19 cellular contexts compared by ENCODE assay signal in genomic region chr7:36182854-36183604, GRCh38. TPM values are rescaled to one million over a fixed set of nuclear protein-coding genes. Genes with fewer than 3 reads are reported as not detected.
DNase-seq lines count a peak whose midpoint lies in the region; ATAC-seq, FAIRE-seq and TF ChIP-seq lines count a peak whose summit lies in the region.
"Had no signal": no experiment of that assay in that cellular context is flagged by ENCODE, and none has a peak within 500 bp of the region (broad histone marks: within the 10 kb centered on the region; RNA-seq: fewer than 3 reads in every experiment).

No MANE protein-coding gene starts in this region.

- H3K27me3 ChIP-seq in K562 (ENCODE audit: control insufficient read depth in 2 of 2, insufficient read depth in 2 of 2, low read length in 2 of 2) (peaks cover 6 to 44% of the 10 kb centered on the region in 2 experiments; a peak in 4 of 5 replicates), subcutaneous abdominal adipose tissue (ENCODE audit: control insufficient read depth in 5 of 5, insufficient read depth in 4 of 5, low read length in 5 of 5) (no peaks in the 10 kb centered on the region)
- H3K27me3 ChIP-seq: BE2C, tibial artery had no signal

- no peak overlapping the region for H2AFZ ChIP-seq in K562 (ENCODE audit: low read depth, low read length)

- no peaks in the 10 kb centered on the region for H3K79me2 ChIP-seq in K562 (ENCODE audit: control insufficient read depth, insufficient read depth, low read length)

- CTCF ChIA-PET in K562 (lab: Yijun Ruan, JAX; ENCODE audit: low intra/inter-chr PET ratio), result no interaction called here

- H3K4me2 ChIP-seq in K562 (ENCODE audit: insufficient read depth, low read length), result no peak overlapping the region

- TF ChIP-seq CTCF in K562 (IDR thresholded peaks at IDR 0.05 in 2 of 3, conservative IDR thresholded peaks at IDR 0.05 in 1 of 3; ENCODE audit: insufficient read depth in 2 of 3, low read depth in 1 of 3, low read length in 3 of 3), result no peak

- ATAC-seq in Right ventricle myocardium superior (ENCODE audit: poor library complexity), result peak; percentile 22
- ATAC-seq in Right ventricle myocardium inferior, result no peak
- no peak for ATAC-seq in K562
- peak; percentile 88 for ATAC-seq in left lobe of liver
- ATAC-seq in esophagus mucosa, result no peak
- ATAC-seq: activated CD8-positive, alpha-beta T cell treated with anti-CD3 and anti-CD28 coated beads, Interleukin-2, amount 10 ng/mL, durations not matched to agents 7 days and 5 days; activated naive CD4-positive, alpha-beta T cell treated with anti-CD3 and anti-CD28 coated beads, Interleukin-2, amount 50 U/mL, for 72 hours; activated T-cell treated with anti-CD3 and anti-CD28 coated beads, Interleukin-2, amount 50 U/mL, for 72 hours; stimulated activated naive B cell treated with anti-CD40 and anti-IgM and Interleukin-4, amounts not matched to agents 10 μg/mL and 1 μg/mL and 100 μg/mL, for 72 hours had no signal

- BruUV-seq in K562 (replicated peaks; lab: Mats Ljungman, UMichigan), result no TSS peak

- H3K4me3 ChIP-seq in K562, result no peak overlapping the region
- peak overlapping the region in 1 of 5 donors; percentile 11 for H3K4me3 ChIP-seq in subcutaneous abdominal adipose tissue (ENCODE audit: low read depth in 1 of 5, low read length in 5 of 5)
- H3K4me3 ChIP-seq: tibial artery had no signal

- H3K9me3 ChIP-seq in K562 (replicated peaks; ENCODE audit: control insufficient read depth, insufficient read depth, low read depth, low read length) (no peaks in the 10 kb centered on the region), subcutaneous abdominal adipose tissue (ENCODE audit: control insufficient read depth in 5 of 5, low read length in 5 of 5) (no peaks in the 10 kb centered on the region)
- H3K9me3 ChIP-seq: BE2C, tibial artery had no signal

- no peaks in the 10 kb centered on the region for H3K9me1 ChIP-seq in K562 (ENCODE audit: control insufficient read depth, insufficient read depth, low read length)

- no peak for DNase-seq in Right ventricle myocardium superior
- no peak for DNase-seq in Right ventricle myocardium inferior (ENCODE audit: missing footprints)
- DNase-seq in K562 (ENCODE audit: extremely low read depth in 1 of 4, low spot score in 3 of 4), result no peak
- DNase-seq in left lobe of liver (ENCODE audit: low spot score), result peak; percentile 58
- DNase-seq in NOMO-1 treated with DMSO at 0.1 percent for 48 hours (lab: John Stamatoyannopoulos, UW; ENCODE audit: unreplicated experiment), result no peak
- DNase-seq in stimulated activated CD8-positive, alpha-beta memory T cell treated with anti-CD3 and anti-CD28 coated beads, Interleukin-4, amount 100 ng/mL, for 48 hours, result no peak
- DNase-seq: 8988T; activated CD8-positive, alpha-beta T cell treated with anti-CD3 and anti-CD28 coated beads, Interleukin-2, amount 10 ng/mL, durations not matched to agents 7 days and 5 days; activated T-cell treated with anti-CD3 and anti-CD28 coated beads, Interleukin-2, amount 50 U/mL, for 72 hours; BE2C; hippocampal formation; NK-92 treated with Interleukin-12 subunit alpha and Interleukin-12 subunit beta, amount 100 ng/mL, for 24 hours; SIG-M5; stimulated activated CD4-positive, alpha-beta T cell treated with anti-CD3 and anti-CD28 coated beads, Interleukin-15, amount 100 ng/mL, for 24 hours; stimulated activated naive B cell treated with anti-CD40 and anti-IgM and Interleukin-4, amounts not matched to agents 10 μg/mL and 1 μg/mL and 100 μg/mL, for 72 hours; tibial artery had no signal

- TF ChIP-seq POLR2A in K562 (conservative IDR thresholded peaks at IDR 0.05), result no peak

- no peak overlapping the region for H3K9ac ChIP-seq in K562 (ENCODE audit: insufficient read depth in 1 of 2, low read depth in 2 of 2, low read length in 2 of 2)
- peak overlapping the region in 1 of 5 donors; percentile 53 for H3K9ac ChIP-seq in subcutaneous abdominal adipose tissue (ENCODE audit: low read length in 5 of 5)

- intact Hi-C loops in Right ventricle myocardium superior (cut with DNase I) (no loop called here), Right ventricle myocardium inferior (cut with DNase I) (no loop called here), K562 (cut with micrococcal nuclease) (no loop called here)

- no peak for TF ChIP-seq RAD21 in K562 (CRISPR knock-in tag; conservative IDR thresholded peaks at IDR 0.05 in 1 of 2, IDR thresholded peaks at IDR 0.05 in 1 of 2)

- no peak overlapping the region for H3K27ac ChIP-seq in K562 (ENCODE audit: extremely low read depth, low read depth, low read length)
- H3K27ac ChIP-seq in subcutaneous abdominal adipose tissue (ENCODE audit: low read depth, low read length), result peak overlapping the region; percentile 69

- 0 out of 2 replicates have a peak, but pooled peaks cover 11% of the 10 kb centered on the region for H4K20me1 ChIP-seq in K562 (replicated peaks; ENCODE audit: control insufficient read depth, insufficient read depth, low read length)

- in situ Hi-C loops in K562 (cut with MboI), result no loop called here

- H3K4me1 ChIP-seq in K562 (replicated peaks in 1 of 2; ENCODE audit: control insufficient read depth in 2 of 2, insufficient read depth in 2 of 2, low read length in 2 of 2) (no peaks in the 10 kb centered on the region), subcutaneous abdominal adipose tissue (ENCODE audit: control insufficient read depth in 5 of 5, insufficient read depth in 5 of 5, low read length in 5 of 5) (peaks cover 8 to 51% (median 43%) of the 10 kb centered on the region in 5 donors)
- H3K4me1 ChIP-seq: BE2C had no signal

- WGBS in K562 (ENCODE audit: insufficient coverage, low coverage, missing lambda C conversion rate), result 5% methylated on average over 13 of the region's 13 CpGs

- POLR2A ChIA-PET in K562 (lab: Yijun Ruan, JAX), result no interaction called here

- no peak for TF ChIP-seq EP300 in K562 (IDR thresholded peaks at IDR 0.05; ENCODE audit: low read length)

- FAIRE-seq in K562 (lab: Jason Lieb, UNC), result no peak

- H3K36me3 ChIP-seq in K562 (ENCODE audit: control insufficient read depth, insufficient read depth, low read length), result no peaks in the 10 kb centered on the region
- H3K36me3 ChIP-seq in subcutaneous abdominal adipose tissue (ENCODE audit: control insufficient read depth in 5 of 5, insufficient read depth in 5 of 5, low read length in 5 of 5), result peaks cover 0 to 7% (median 2%) of the 10 kb centered on the region in 5 donors
- H3K36me3 ChIP-seq: BE2C, tibial artery had no signal

TF ChIP-seq in K562, 482 proteins besides CTCF, POLR2A, EP300 and RAD21:
- peak; percentile 50; the same call in 1 of the 2 replicates for TF ChIP-seq NR2C2 (CRISPR knock-in tag; IDR thresholded peaks at IDR 0.05)
- peak; percentile 79 for TF ChIP-seq NR2C2 (tag; IDR thresholded peaks at IDR 0.05)
- no peak for TF ChIP-seq ELF2 (CRISPR knock-in tag; IDR thresholded peaks at IDR 0.05)
- no peak for TF ChIP-seq ZBTB17 (CRISPR knock-in tag; IDR thresholded peaks at IDR 0.05)
- no peak for TF ChIP-seq RBM22 (IDR thresholded peaks at IDR 0.05; ENCODE audit: low read depth, low read length, poor library complexity, severe bottlenecking)
- TF ChIP-seq NR2C1 (IDR thresholded peaks at IDR 0.05), result peak; percentile 42; the same call in 1 of the 2 replicates
- peak; percentile 80 for TF ChIP-seq NR2C1 (tag; IDR thresholded peaks at IDR 0.05)
- no peak for TF ChIP-seq RAD51 (IDR thresholded peaks at IDR 0.05; ENCODE audit: borderline replicate concordance, low read depth)

RNA-seq across cellular contexts. Expression of gene EEPD1, which starts 30.0 kb away (rescaled TPM):
- 10.0 TPM for total RNA-seq in Right ventricle myocardium superior
- total RNA-seq in Right ventricle myocardium inferior, result 11.5 TPM
- total RNA-seq in K562 (2011; cell fraction: chromatin; rRNA removed; ENCODE audit: low replicate concordance), result 0.77 and 1.5 TPM in 2 replicates
- total RNA-seq in K562 (2011; cell fraction: nucleolus; rRNA removed), result 1.3 and 1.5 TPM in 2 replicates
- 1.0 and 1.2 TPM in 2 replicates for total RNA-seq in K562 (2011; cell fraction: nucleoplasm; rRNA removed)
- 0.78 and 1.5 TPM in 2 replicates for total RNA-seq in K562 (2014; rRNA removed)
- 0.38 and 0.84 TPM in 2 replicates for total RNA-seq in K562 (2014; rRNA removed; fragmentation: Illumina TruSeq; extraction: Trizol)
- 0.68 and 0.76 TPM in 2 replicates for total RNA-seq in K562 (2015; rRNA removed; fragmentation: Illumina TruSeq; extraction: Trizol)
- total RNA-seq in K562 (2021), result 0.71 and 1.9 TPM in 2 replicates
- polyA plus RNA-seq in K562 (2011; rRNA removed), result 0.33 and 0.42 TPM in 2 replicates
- polyA plus RNA-seq in K562 (2011; cell fraction: cytosol; rRNA removed), result 0.22 and 0.52 TPM in 2 replicates
- polyA plus RNA-seq in K562 (2011; cell fraction: nucleus; rRNA removed), result 0.67 and 0.71 TPM in 2 replicates
- polyA plus RNA-seq in K562 (2012), result 0.72 and 0.91 TPM in 2 replicates
- 0.70 and 0.75 TPM in 2 replicates for polyA plus RNA-seq in K562 (2014; fragmentation: Illumina TruSeq; extraction: Trizol)
- polyA plus RNA-seq in K562 (2014; fragmentation: Nextera tagmentation; extraction: Ambion mirVana), result under 1 TPM in 1 of 2 experiments, not detected in 1; 0.01 TPM
- polyA plus RNA-seq in K562 (2014; rRNA removed), result 0.85 and 1.1 TPM in 2 replicates
- polyA minus RNA-seq in K562 (2011; rRNA and poly(A)+ RNA removed), result 0.21 and 0.46 TPM in 2 replicates
- 0.82 TPM in 1 of 2 replicates, not detected in the other for polyA minus RNA-seq in K562 (2011; cell fraction: cytosol; rRNA and poly(A)+ RNA removed)
- polyA minus RNA-seq in K562 (2011; cell fraction: nucleus; rRNA and poly(A)+ RNA removed), result 0.81 and 1.1 TPM in 2 replicates
- 10.3 TPM for total RNA-seq in left lobe of liver
- total RNA-seq in esophagus mucosa, result 2.9 TPM

Comparison
In these comparisons a context has a peak if more than half of its experiments do, and no peak if none do; other contexts are left out.
1. ATAC-seq: peak in Right ventricle myocardium superior (single experiment) and left lobe of liver (single experiment); none in Right ventricle myocardium inferior (single experiment), K562 (single experiment) and esophagus mucosa (single experiment).